ENCODE assay signal across 16 cellular contexts in genomic region chr7:56199639-56200038, GRCh38.
A peak's percentile ranks its signal among the peaks of the same experiment; 100 is the strongest.
DNase-seq lines count a peak whose midpoint lies in the region; ATAC-seq and TF ChIP-seq lines count a peak whose summit lies in the region.
"Had no signal": no experiment of that assay in that cellular context is flagged by ENCODE, and none has a peak within 500 bp of the region (broad histone marks: within the 10 kb centered on the region; RNA-seq: fewer than 3 reads in every experiment).

No MANE protein-coding gene starts in this region.

- H3K4me1 Mint-ChIP-seq in HFFc6 (ENCODE audit: low read depth), result no peaks in the 10 kb centered on the region
- H3K4me1 Mint-ChIP-seq: CD14-positive monocyte had no signal

- no peak overlapping the region for H3K4me3 ChIP-seq in choroid plexus epithelial cell (ENCODE audit: low read depth, low read length)
- H3K4me3 ChIP-seq: A549 had no signal

- peaks cover 1% of the 10 kb centered on the region; the same call in 1 of the 2 replicates for H3K27me3 Mint-ChIP-seq in HFFc6 (ENCODE audit: insufficient read depth)

- H3K36me3 Mint-ChIP-seq in HFFc6 (ENCODE audit: low read depth), result no peaks in the 10 kb centered on the region
- H3K36me3 Mint-ChIP-seq: CD14-positive monocyte; CD8-positive, alpha-beta T cell had no signal

- H3K27ac Mint-ChIP-seq in HFFc6, result no peak overlapping the region
- H3K27ac Mint-ChIP-seq: CD14-positive monocyte; CD8-positive, alpha-beta T cell had no signal

- H3K9me3 Mint-ChIP-seq in HFFc6, result peaks cover 36% of the 10 kb centered on the region

- TF ChIP-seq CTCF in HFFc6 (IDR thresholded peaks at IDR 0.05) (no peak), choroid plexus epithelial cell (conservative IDR thresholded peaks at IDR 0.05; ENCODE audit: low read depth, low read length) (no peak)

- H3K4me3 Mint-ChIP-seq in HFFc6, result no peak overlapping the region
- H3K4me3 Mint-ChIP-seq: CD14-positive monocyte; CD8-positive, alpha-beta T cell had no signal

- DNase-seq in HFFc6, result peak; percentile 11
- DNase-seq in choroid plexus epithelial cell (ENCODE audit: low read depth), result peak; percentile 1
- peak; percentile 6 for DNase-seq in kidney tubule cell (ENCODE audit: low spot score)
- DNase-seq in activated effector memory CD4-positive, alpha-beta T cell treated with Interleukin-2 at 50 U/mL for 16 hours, result no peak
- DNase-seq in DMS53 (lab: John Stamatoyannopoulos, UW), result no peak
- no peak for DNase-seq in NCI-H82 treated with DMSO at 0.1 percent for 48 hours (lab: John Stamatoyannopoulos, UW; ENCODE audit: unreplicated experiment)
- DNase-seq: CD8-positive, alpha-beta T cell; COR-L47; DMS153; DND-41; GF-D8 had no signal

- ATAC-seq in HG03159 (IDR thresholded peaks at IDR 0.05; ENCODE audit: unreplicated experiment), result no peak
- ATAC-seq: A549; CD8-positive, alpha-beta T cell; HCT116; HepG2 had no signal

Comparison
In these comparisons a context has a peak if more than half of its experiments do, and no peak if none do; other contexts are left out.
1. DNase-seq: peak in HFFc6 (single experiment), choroid plexus epithelial cell (single experiment) and kidney tubule cell (single experiment); none in activated effector memory CD4-positive, alpha-beta T cell treated with Interleukin-2 at 50 U/mL for 16 hours (single experiment), DMS53 (single experiment) and NCI-H82 treated with DMSO at 0.1 percent for 48 hours (single experiment).